Comparison of ENCODE assay signal across 11 cellular contexts in genomic region chr7:124649397-124650029, GRCh38.
DNase-seq lines count a peak whose midpoint lies in the region; ATAC-seq and TF ChIP-seq lines count a peak whose summit lies in the region.
"Had no signal": no experiment of that assay in that cellular context is flagged by ENCODE, and none has a peak within 500 bp of the region (broad histone marks: within the 10 kb centered on the region; RNA-seq: fewer than 3 reads in every experiment).

No MANE protein-coding gene starts in this region.

- H3K4me3 ChIP-seq in AG10803 (ENCODE audit: low read length) (peak overlapping the region; percentile 28), choroid plexus epithelial cell (ENCODE audit: low read depth, low read length) (peak overlapping the region; percentile 31)
- H3K4me3 ChIP-seq: thyroid gland had no signal

- TF ChIP-seq CTCF in AG10803 (conservative IDR thresholded peaks at IDR 0.05; ENCODE audit: low read length) (no peak), choroid plexus epithelial cell (conservative IDR thresholded peaks at IDR 0.05; ENCODE audit: low read depth, low read length) (no peak)

- intact Hi-C loops in posterior vena cava (cut with DNase I), result no loop called here

- no peak for DNase-seq in AG10803 (ENCODE audit: low read depth)
- DNase-seq in choroid plexus epithelial cell (ENCODE audit: low read depth), result no peak
- DNase-seq in medulla oblongata (ENCODE audit: extremely low spot score), result no peak
- no peak for DNase-seq in posterior vena cava (ENCODE audit: low spot score)
- DNase-seq in iPS-NIHi11 (ENCODE audit: low spot score), result no peak
- no peak for DNase-seq in DMS79 (lab: John Stamatoyannopoulos, UW)
- DNase-seq: effector CD4-positive, alpha-beta T cell; stimulated activated CD4-positive, alpha-beta T cell treated with anti-CD3 and anti-CD28 coated beads, Interleukin-2, amount 100 ng/mL, for 48 hours; thyroid gland had no signal

- ATAC-seq in GM18858 (IDR thresholded peaks at IDR 0.05; ENCODE audit: unreplicated experiment), result peak; percentile 39
- peak; percentile 65 for ATAC-seq in HG03432 (IDR thresholded peaks at IDR 0.05; ENCODE audit: unreplicated experiment)
